26 cellular contexts compared by ENCODE assay signal in genomic region chr3:130457681-130458080, GRCh38. TPM values are rescaled to one million over a fixed set of nuclear protein-coding genes. Genes with fewer than 3 reads are reported as not detected.
"Had no signal": no experiment of that assay in that cellular context is flagged by ENCODE, and none has a peak within 500 bp of the region (broad histone marks: within the 10 kb centered on the region; RNA-seq: fewer than 3 reads in every experiment).

No MANE protein-coding gene starts in this region.

- H3K36me3 Mint-ChIP-seq: naive B cell; natural killer cell treated with Interleukin-12 subunit alpha and Interleukin-12 subunit beta and Interleukin-15 and Interleukin-18, amount 100 ng/mL, for 72 hours; stimulated activated memory B cell treated with anti-CD40 and anti-IgM and Interleukin-4, amounts not matched to agents 10 μg/mL and 1 μg/mL and 100 μg/mL, for 72 hours had no signal

- DNase-seq: effector memory CD8-positive, alpha-beta T cell; foreskin melanocyte; glutamatergic neuron; left ventricle myocardium superior; lower lobe of right lung; mucosa of descending colon; naive B cell; occipital lobe; ovary; posterior cingulate gyrus; psoas muscle; right cardiac atrium; sigmoid colon; spleen; stimulated activated CD4-positive, alpha-beta T cell treated with anti-CD3 and anti-CD28 coated beads, Interleukin-4, amount 100 ng/mL, for 4 hours; stimulated activated naive CD8-positive, alpha-beta T cell treated with anti-CD3 and anti-CD28 coated beads, Interleukin-15, amount 100 ng/mL, for 72 hours; thyroid gland; trophoblast cell had no signal

- H3K4me3 Mint-ChIP-seq: effector memory CD8-positive, alpha-beta T cell; naive B cell; natural killer cell treated with Interleukin-12 subunit alpha and Interleukin-12 subunit beta and Interleukin-15 and Interleukin-18, amount 100 ng/mL, for 72 hours; stimulated activated memory B cell treated with anti-CD40 and anti-IgM and Interleukin-4, amounts not matched to agents 10 μg/mL and 1 μg/mL and 100 μg/mL, for 72 hours; stimulated activated naive CD8-positive, alpha-beta T cell treated with anti-CD3 and anti-CD28 coated beads, Interleukin-15, amount 100 ng/mL, for 72 hours had no signal

- H3K4me3 ChIP-seq: coronary artery, lower lobe of right lung, mucosa of descending colon, ovary, psoas muscle, sigmoid colon, skin epidermis, spleen, thyroid gland, vagina had no signal

- H3K36me3 ChIP-seq: lower lobe of right lung, ovary, sigmoid colon, spleen, thyroid gland, vagina had no signal

- H3K4me1 ChIP-seq: lower lobe of right lung, psoas muscle, sigmoid colon, spleen, thyroid gland, vagina had no signal

- H3K9me3 ChIP-seq: lower lobe of right lung, mucosa of descending colon, ovary, psoas muscle, sigmoid colon, thyroid gland, vagina had no signal

- H3K27ac ChIP-seq: coronary artery, lower lobe of right lung, ovary, psoas muscle, sigmoid colon, skin epidermis, spleen, thyroid gland, vagina had no signal

- H3K9me3 Mint-ChIP-seq: effector memory CD8-positive, alpha-beta T cell; natural killer cell treated with Interleukin-12 subunit alpha and Interleukin-12 subunit beta and Interleukin-15 and Interleukin-18, amount 100 ng/mL, for 72 hours; stimulated activated memory B cell treated with anti-CD40 and anti-IgM and Interleukin-4, amounts not matched to agents 10 μg/mL and 1 μg/mL and 100 μg/mL, for 72 hours; stimulated activated naive CD8-positive, alpha-beta T cell treated with anti-CD3 and anti-CD28 coated beads, Interleukin-15, amount 100 ng/mL, for 72 hours had no signal

- H3K27me3 ChIP-seq: ovary, sigmoid colon, thyroid gland, vagina had no signal

- H3K27ac Mint-ChIP-seq: effector memory CD8-positive, alpha-beta T cell; naive B cell; natural killer cell treated with Interleukin-12 subunit alpha and Interleukin-12 subunit beta and Interleukin-15 and Interleukin-18, amount 100 ng/mL, for 72 hours; stimulated activated memory B cell treated with anti-CD40 and anti-IgM and Interleukin-4, amounts not matched to agents 10 μg/mL and 1 μg/mL and 100 μg/mL, for 72 hours; stimulated activated naive CD8-positive, alpha-beta T cell treated with anti-CD3 and anti-CD28 coated beads, Interleukin-15, amount 100 ng/mL, for 72 hours had no signal

- H3K4me1 Mint-ChIP-seq: naive B cell; stimulated activated memory B cell treated with anti-CD40 and anti-IgM and Interleukin-4, amounts not matched to agents 10 μg/mL and 1 μg/mL and 100 μg/mL, for 72 hours; stimulated activated naive CD8-positive, alpha-beta T cell treated with anti-CD3 and anti-CD28 coated beads, Interleukin-15, amount 100 ng/mL, for 72 hours had no signal

- H3K27me3 Mint-ChIP-seq: naive B cell; stimulated activated memory B cell treated with anti-CD40 and anti-IgM and Interleukin-4, amounts not matched to agents 10 μg/mL and 1 μg/mL and 100 μg/mL, for 72 hours; stimulated activated naive CD8-positive, alpha-beta T cell treated with anti-CD3 and anti-CD28 coated beads, Interleukin-15, amount 100 ng/mL, for 72 hours had no signal

- ATAC-seq: effector memory CD8-positive, alpha-beta T cell; left ventricle myocardium superior; lower lobe of right lung; mucosa of descending colon; natural killer cell treated with Interleukin-12 subunit alpha and Interleukin-12 subunit beta and Interleukin-15 and Interleukin-18, amount 100 ng/mL, for 72 hours; psoas muscle; right cardiac atrium; stimulated activated memory B cell treated with anti-CD40 and anti-IgM and Interleukin-4, amounts not matched to agents 10 μg/mL and 1 μg/mL and 100 μg/mL, for 72 hours; stimulated activated naive CD8-positive, alpha-beta T cell treated with anti-CD3 and anti-CD28 coated beads, Interleukin-15, amount 100 ng/mL, for 72 hours had no signal

RNA-seq across cellular contexts. Expression of gene COL6A6, which starts 59.3 kb away (rescaled TPM):
- total RNA-seq: dermis microvascular lymphatic vessel endothelial cell; natural killer cell treated with Interleukin-12 subunit alpha and Interleukin-12 subunit beta and Interleukin-15 and Interleukin-18, amount 100 ng/mL, for 72 hours; renal cortical epithelial cell; vagina had no signal
- polyA plus RNA-seq: keratinocyte had no signal
